In genomic region chr6:145071836-145072235, GRCh38 we compare ENCODE assay signal across 21 cellular contexts.
DNase-seq lines count a peak whose midpoint lies in the region; FAIRE-seq and TF ChIP-seq lines count a peak whose summit lies in the region.
"Had no signal": no experiment of that assay in that cellular context is flagged by ENCODE, and none has a peak within 500 bp of the region (broad histone marks: within the 10 kb centered on the region; RNA-seq: fewer than 3 reads in every experiment).

No MANE protein-coding gene starts in this region.

- no peaks in the 10 kb centered on the region for H3K27me3 ChIP-seq in astrocyte (ENCODE audit: insufficient read depth, low read length)
- H3K27me3 ChIP-seq: stomach had no signal

- no peaks in the 10 kb centered on the region for H3K79me2 ChIP-seq in astrocyte (ENCODE audit: insufficient read depth, low read length)

- H3K9me3 Mint-ChIP-seq in HFFc6 (peaks cover 4% of the 10 kb centered on the region), astrocyte (ENCODE audit: unreplicated experiment) (peaks cover 6% of the 10 kb centered on the region)

- H3K27me3 Mint-ChIP-seq in HFFc6 (ENCODE audit: insufficient read depth) = no peaks in the 10 kb centered on the region
- H3K27me3 Mint-ChIP-seq in astrocyte (ENCODE audit: low read depth, unreplicated experiment) = peaks cover 2% of the 10 kb centered on the region

- peaks cover 69% of the 10 kb centered on the region for H3K4me1 Mint-ChIP-seq in HFFc6 (ENCODE audit: low read depth)
- H3K4me1 Mint-ChIP-seq in astrocyte (ENCODE audit: low read depth, unreplicated experiment) = peaks cover 26% of the 10 kb centered on the region
- H3K4me1 Mint-ChIP-seq: T-cell had no signal

- TF ChIP-seq CTCF in HFFc6 (IDR thresholded peaks at IDR 0.05) (no peak), astrocyte (IDR thresholded peaks at IDR 0.05; ENCODE audit: insufficient read depth, low read depth, low read length) (no peak)

- H3K9me3 ChIP-seq in astrocyte (ENCODE audit: insufficient read depth, low read depth, low read length) = no peaks in the 10 kb centered on the region
- H3K9me3 ChIP-seq: A549, Caco-2 had no signal

- H2AFZ ChIP-seq in astrocyte (ENCODE audit: low read depth, low read length) = no peak overlapping the region

- H3K27ac Mint-ChIP-seq in HFFc6 (peak overlapping the region; percentile 99), astrocyte (ENCODE audit: unreplicated experiment) (peak overlapping the region; percentile 92)
- H3K27ac Mint-ChIP-seq: activated naive CD4-positive, alpha-beta T cell treated with anti-CD3 and anti-CD28 coated beads, Interleukin-2, amount 50 U/mL, for 72 hours had no signal

- H3K4me3 Mint-ChIP-seq in HFFc6 (peak overlapping the region; percentile 63; the same call in 1 of the 2 replicates), astrocyte (ENCODE audit: unreplicated experiment) (no peak overlapping the region)
- H3K4me3 Mint-ChIP-seq: T-cell had no signal

- H3K4me2 ChIP-seq in astrocyte (ENCODE audit: low read length) = no peak overlapping the region
- H3K4me2 ChIP-seq: A549 had no signal

- no peaks in the 10 kb centered on the region for H4K20me1 ChIP-seq in astrocyte (ENCODE audit: insufficient read depth, low read length)

- H3K36me3 Mint-ChIP-seq in HFFc6 (ENCODE audit: low read depth) (peaks cover 7% of the 10 kb centered on the region), astrocyte (ENCODE audit: low read depth, unreplicated experiment) (no peaks in the 10 kb centered on the region)
- H3K36me3 Mint-ChIP-seq: activated naive CD4-positive, alpha-beta T cell treated with anti-CD3 and anti-CD28 coated beads, Interleukin-2, amount 50 U/mL, for 72 hours; T-cell had no signal

- peaks cover 13% of the 10 kb centered on the region for H3K4me1 ChIP-seq in astrocyte (ENCODE audit: insufficient read depth, low read length)
- H3K4me1 ChIP-seq: Caco-2, stomach had no signal

- H3K9ac ChIP-seq in astrocyte (ENCODE audit: low read length) = no peak overlapping the region

- DNase-seq in A172 (ENCODE audit: low spot score) (peak; percentile 79), HFFc6 (peak; percentile 86), astrocyte (ENCODE audit: low read depth) (peak; percentile 76), glomerular visceral epithelial cell (ENCODE audit: extremely low spot score) (peak; percentile 37), posterior vena cava (ENCODE audit: low spot score) (no peak), cerebellar cortex (ENCODE audit: low spot score) (no peak), HuH-7.5 (ENCODE audit: low spot score) (no peak)
- DNase-seq in stimulated activated CD4-positive, alpha-beta T cell treated with anti-CD3 and anti-CD28 coated beads, Interleukin-4, amount 100 ng/mL, for 4 hours = no peak
- DNase-seq: activated CD8-positive, alpha-beta memory T cell treated with anti-CD3 and anti-CD28 coated beads, Interleukin-2, amount 50 U/mL, for 4 hours; Caco-2; cerebellar nuclear complex; GDM1; hypothalamus; left ventricle myocardium superior; NCI-H2029; NCI-H526 treated with DMSO at 0.1 percent for 48 hours; stomach; T-cell had no signal

- no peak overlapping the region for H3K4me3 ChIP-seq in astrocyte (ENCODE audit: insufficient read depth, low read depth, low read length)
- H3K4me3 ChIP-seq: A549, stomach had no signal

- no peak overlapping the region for H3K27ac ChIP-seq in astrocyte (ENCODE audit: low read depth, low read length)
- H3K27ac ChIP-seq: A549, HL-60, stomach had no signal

- intact Hi-C loops in posterior vena cava (cut with DNase I) = no loop called here

- FAIRE-seq in astrocyte (lab: Jason Lieb, UNC) = no peak
- FAIRE-seq: A549 had no signal

- no peaks in the 10 kb centered on the region for H3K36me3 ChIP-seq in astrocyte (ENCODE audit: insufficient read depth, low read length)
- H3K36me3 ChIP-seq: stomach had no signal

Comparison
In these comparisons a context has a peak if more than half of its experiments do, and no peak if none do; other contexts are left out.
1. DNase-seq: peak in A172 (single experiment), HFFc6 (single experiment), astrocyte (single experiment) and glomerular visceral epithelial cell (single experiment); none in posterior vena cava (single experiment), cerebellar cortex (single experiment), HuH-7.5 (single experiment) and stimulated activated CD4-positive, alpha-beta T cell treated with anti-CD3 and anti-CD28 coated beads, Interleukin-4, amount 100 ng/mL, for 4 hours (0 of 2).